ENCODE assay signal across 12 cellular contexts in the genomic region with DNA sequence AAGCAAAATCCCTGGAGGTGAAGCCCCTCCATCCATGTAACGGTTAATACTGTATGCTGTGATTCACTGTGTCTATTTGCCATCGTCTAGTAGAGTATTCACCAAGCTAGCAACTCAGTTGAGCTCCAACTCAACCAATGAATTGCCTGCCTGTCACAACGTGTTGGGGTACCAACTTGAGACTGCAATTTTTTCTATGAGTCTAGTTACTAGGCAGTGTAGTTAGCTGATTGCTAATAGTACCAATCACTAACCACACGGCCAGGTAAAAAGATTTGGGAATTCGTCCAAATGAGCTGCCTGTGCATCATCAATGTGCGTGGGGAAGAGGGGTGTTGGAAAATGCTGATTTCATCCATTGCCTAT. TPM values are rescaled to one million over a fixed set of nuclear protein-coding genes. Genes with fewer than 3 reads are reported as not detected.
DNase-seq lines count a peak whose midpoint lies in the region; ATAC-seq and TF ChIP-seq lines count a peak whose summit lies in the region.
"Had no signal": no experiment of that assay in that cellular context is flagged by ENCODE, and none has a peak within 500 bp of the region (broad histone marks: within the 10 kb centered on the region; RNA-seq: fewer than 3 reads in every experiment).

No MANE protein-coding gene starts in this region.

- no peak for TF ChIP-seq POLR2A in suprapubic skin (IDR thresholded peaks at IDR 0.05)

- 0 out of 2 replicates have a peak, but pooled peaks cover 5% of the 10 kb centered on the region for H3K4me1 ChIP-seq in iPS-20b (ENCODE audit: insufficient read depth, low read length)
- peaks cover 22% of the 10 kb centered on the region for H3K4me1 ChIP-seq in suprapubic skin
- H3K4me1 ChIP-seq: BLaER1 had no signal

- peaks cover 22% of the 10 kb centered on the region for H3K4me1 Mint-ChIP-seq in activated naive CD4-positive, alpha-beta T cell treated with anti-CD3 and anti-CD28 coated beads for 36 hours (ENCODE audit: low read depth)
- peaks cover 15% of the 10 kb centered on the region for H3K4me1 Mint-ChIP-seq in activated naive CD4-positive, alpha-beta T cell treated with anti-CD3 and anti-CD28 coated beads, Interleukin-2, amount 10 ng/mL, durations not matched to agents 7 days and 5 days
- peaks cover 11% of the 10 kb centered on the region for H3K4me1 Mint-ChIP-seq in activated T-helper 1 cell treated with anti-CD3 and anti-CD28 coated beads, Interleukin-12 subunit alpha, Interleukin-12 subunit beta, Interleukin-2, Interleukin-4 antibody, amounts not matched to agents 30 ng/mL and 10 ng/mL and 1 ng/mL, durations not matched to agents 14 hours and 24 hours and 36 hours (ENCODE audit: low read depth)

- CTCF ChIA-PET in activated naive CD4-positive, alpha-beta T cell treated with anti-CD3 and anti-CD28 coated beads for 36 hours (lab: Charles Lee) = interaction anchor here (0.9 to 2.2 kb wide), 5 partner anchors 13 to 67 kb away, joined by 3 to 8 read pairs (median 3); no protein-coding TSS in a partner anchor
- CTCF ChIA-PET in activated naive CD4-positive, alpha-beta T cell treated with anti-CD3 and anti-CD28 coated beads, Interleukin-2, amount 10 ng/mL, durations not matched to agents 7 days and 5 days (lab: Charles Lee) = interaction anchor here (0.7 to 1.6 kb wide), 8 partner anchors 8 to 81 kb away, joined by 3 to 8 read pairs (median 3); no protein-coding TSS in a partner anchor

- TF ChIP-seq CTCF in suprapubic skin (IDR thresholded peaks at IDR 0.05) = no peak

- no peak for TF ChIP-seq EP300 in suprapubic skin (IDR thresholded peaks at IDR 0.05)

- H3K9me3 Mint-ChIP-seq in activated naive CD4-positive, alpha-beta T cell treated with anti-CD3 and anti-CD28 coated beads for 36 hours = no peaks in the 10 kb centered on the region
- H3K9me3 Mint-ChIP-seq in activated naive CD4-positive, alpha-beta T cell treated with anti-CD3 and anti-CD28 coated beads, Interleukin-2, amount 10 ng/mL, durations not matched to agents 7 days and 5 days = no peaks in the 10 kb centered on the region
- H3K9me3 Mint-ChIP-seq in activated T-helper 1 cell treated with anti-CD3 and anti-CD28 coated beads, Interleukin-12 subunit alpha, Interleukin-12 subunit beta, Interleukin-2, Interleukin-4 antibody, amounts not matched to agents 30 ng/mL and 10 ng/mL and 1 ng/mL, durations not matched to agents 14 hours and 24 hours and 36 hours = no peaks in the 10 kb centered on the region

- peak overlapping the region; percentile 61 for H3K4me3 ChIP-seq in iPS-20b (ENCODE audit: low read length)
- peak overlapping the region; percentile 47 for H3K4me3 ChIP-seq in suprapubic skin

- H3K4me3 Mint-ChIP-seq in activated naive CD4-positive, alpha-beta T cell treated with anti-CD3 and anti-CD28 coated beads for 36 hours = peak overlapping the region; percentile 40
- no peak overlapping the region for H3K4me3 Mint-ChIP-seq in activated naive CD4-positive, alpha-beta T cell treated with anti-CD3 and anti-CD28 coated beads, Interleukin-2, amount 10 ng/mL, durations not matched to agents 7 days and 5 days
- H3K4me3 Mint-ChIP-seq in activated T-helper 1 cell treated with anti-CD3 and anti-CD28 coated beads, Interleukin-12 subunit alpha, Interleukin-12 subunit beta, Interleukin-2, Interleukin-4 antibody, amounts not matched to agents 30 ng/mL and 10 ng/mL and 1 ng/mL, durations not matched to agents 14 hours and 24 hours and 36 hours = peak overlapping the region; percentile 46

- H3K36me3 ChIP-seq in iPS-20b (ENCODE audit: insufficient read depth, low read depth, low read length) = no peaks in the 10 kb centered on the region
- no peaks in the 10 kb centered on the region for H3K36me3 ChIP-seq in suprapubic skin
- H3K36me3 ChIP-seq: BLaER1, upper lobe of right lung had no signal

- WGBS in suprapubic skin = 22% methylated on average over 6 of the region's 6 CpGs

- no peak overlapping the region for H3K9ac ChIP-seq in iPS-20b (ENCODE audit: low read depth, low read length)
- H3K9ac ChIP-seq: BLaER1 had no signal

- ATAC-seq in GM18867 (IDR thresholded peaks at IDR 0.05; ENCODE audit: unreplicated experiment) = no peak
- no peak for ATAC-seq in GM21515 (IDR thresholded peaks at IDR 0.05; ENCODE audit: unreplicated experiment)

- peaks cover 33% of the 10 kb centered on the region for H3K27me3 Mint-ChIP-seq in activated naive CD4-positive, alpha-beta T cell treated with anti-CD3 and anti-CD28 coated beads for 36 hours (ENCODE audit: low read depth)
- peaks cover 50% of the 10 kb centered on the region for H3K27me3 Mint-ChIP-seq in activated naive CD4-positive, alpha-beta T cell treated with anti-CD3 and anti-CD28 coated beads, Interleukin-2, amount 10 ng/mL, durations not matched to agents 7 days and 5 days
- peaks cover 31% of the 10 kb centered on the region for H3K27me3 Mint-ChIP-seq in activated T-helper 1 cell treated with anti-CD3 and anti-CD28 coated beads, Interleukin-12 subunit alpha, Interleukin-12 subunit beta, Interleukin-2, Interleukin-4 antibody, amounts not matched to agents 30 ng/mL and 10 ng/mL and 1 ng/mL, durations not matched to agents 14 hours and 24 hours and 36 hours (ENCODE audit: insufficient read depth)

- intact Hi-C loops in activated naive CD4-positive, alpha-beta T cell treated with anti-CD3 and anti-CD28 coated beads for 36 hours (cut with micrococcal nuclease) = loop anchor here (1.0 to 5.0 kb wide), 2 partner anchors 18 to 51 kb away; no protein-coding TSS in a partner anchor
- intact Hi-C loops in activated T-helper 1 cell treated with anti-CD3 and anti-CD28 coated beads, Interleukin-12 subunit alpha, Interleukin-12 subunit beta, Interleukin-2, Interleukin-4 antibody, amounts not matched to agents 30 ng/mL and 10 ng/mL and 1 ng/mL, durations not matched to agents 14 hours and 24 hours and 36 hours (cut with micrococcal nuclease) = loop anchor here (10.0 kb wide), 1 partner anchor 1538 kb away; no protein-coding TSS in a partner anchor

- H3K27ac ChIP-seq in iPS-20b (ENCODE audit: low read length) (no peak overlapping the region), suprapubic skin (no peak overlapping the region)
- H3K27ac ChIP-seq: BLaER1, upper lobe of right lung had no signal

- no peak for DNase-seq in activated naive CD4-positive, alpha-beta T cell treated with anti-CD3 and anti-CD28 coated beads for 36 hours
- no peak for DNase-seq in activated naive CD4-positive, alpha-beta T cell treated with anti-CD3 and anti-CD28 coated beads, Interleukin-2, amount 10 ng/mL, durations not matched to agents 7 days and 5 days
- DNase-seq in activated T-helper 1 cell treated with anti-CD3 and anti-CD28 coated beads, Interleukin-12 subunit alpha, Interleukin-12 subunit beta, Interleukin-2, Interleukin-4 antibody, amounts not matched to agents 30 ng/mL and 10 ng/mL and 1 ng/mL, durations not matched to agents 14 hours and 24 hours and 36 hours (ENCODE audit: low spot score) = no peak
- DNase-seq in suprapubic skin (ENCODE audit: low spot score in 2 of 2) (no peak), NCI-H2196 (lab: John Stamatoyannopoulos, UW; ENCODE audit: unreplicated experiment) (no peak)
- DNase-seq: activated CD4-positive, alpha-beta T cell treated with anti-CD3 and anti-CD28 coated beads, Interleukin-2, amount 50 U/mL, for 1 hour; KBM-7; upper lobe of right lung had no signal

- no peak overlapping the region for H3K27ac Mint-ChIP-seq in activated naive CD4-positive, alpha-beta T cell treated with anti-CD3 and anti-CD28 coated beads for 36 hours
- H3K27ac Mint-ChIP-seq in activated naive CD4-positive, alpha-beta T cell treated with anti-CD3 and anti-CD28 coated beads, Interleukin-2, amount 10 ng/mL, durations not matched to agents 7 days and 5 days = no peak overlapping the region
- no peak overlapping the region for H3K27ac Mint-ChIP-seq in activated T-helper 1 cell treated with anti-CD3 and anti-CD28 coated beads, Interleukin-12 subunit alpha, Interleukin-12 subunit beta, Interleukin-2, Interleukin-4 antibody, amounts not matched to agents 30 ng/mL and 10 ng/mL and 1 ng/mL, durations not matched to agents 14 hours and 24 hours and 36 hours

- H3K36me3 Mint-ChIP-seq in activated naive CD4-positive, alpha-beta T cell treated with anti-CD3 and anti-CD28 coated beads for 36 hours (ENCODE audit: low read depth) = no peaks in the 10 kb centered on the region
- H3K36me3 Mint-ChIP-seq in activated naive CD4-positive, alpha-beta T cell treated with anti-CD3 and anti-CD28 coated beads, Interleukin-2, amount 10 ng/mL, durations not matched to agents 7 days and 5 days = peaks cover 2% of the 10 kb centered on the region
- no peaks in the 10 kb centered on the region for H3K36me3 Mint-ChIP-seq in activated T-helper 1 cell treated with anti-CD3 and anti-CD28 coated beads, Interleukin-12 subunit alpha, Interleukin-12 subunit beta, Interleukin-2, Interleukin-4 antibody, amounts not matched to agents 30 ng/mL and 10 ng/mL and 1 ng/mL, durations not matched to agents 14 hours and 24 hours and 36 hours (ENCODE audit: low read depth)

- no peaks in the 10 kb centered on the region for H3K9me3 ChIP-seq in iPS-20b (ENCODE audit: insufficient read depth, low read depth, low read length)
- no peaks in the 10 kb centered on the region for H3K9me3 ChIP-seq in suprapubic skin
- H3K9me3 ChIP-seq: upper lobe of right lung had no signal

- H3K27me3 ChIP-seq in iPS-20b (ENCODE audit: insufficient read depth, low read length) = peaks cover 50% of the 10 kb centered on the region
- H3K27me3 ChIP-seq in suprapubic skin = peaks cover 36% of the 10 kb centered on the region

RNA-seq across cellular contexts. Expression of a gene that starts 1.0 kb away (rescaled TPM):
- total RNA-seq in activated naive CD4-positive, alpha-beta T cell treated with anti-CD3 and anti-CD28 coated beads for 36 hours = not detected
- total RNA-seq in activated T-helper 1 cell treated with anti-CD3 and anti-CD28 coated beads, Interleukin-12 subunit alpha, Interleukin-12 subunit beta, Interleukin-2, Interleukin-4 antibody, amounts not matched to agents 30 ng/mL and 10 ng/mL and 1 ng/mL, durations not matched to agents 14 hours and 24 hours and 36 hours = not detected in 2 replicates
- total RNA-seq in suprapubic skin = not detected
- total RNA-seq: upper lobe of right lung had no signal

RNA-seq across cellular contexts. Expression of a gene that starts 1.4 kb away (rescaled TPM):
- not detected for total RNA-seq in activated naive CD4-positive, alpha-beta T cell treated with anti-CD3 and anti-CD28 coated beads for 36 hours
- not detected in 2 replicates for total RNA-seq in activated T-helper 1 cell treated with anti-CD3 and anti-CD28 coated beads, Interleukin-12 subunit alpha, Interleukin-12 subunit beta, Interleukin-2, Interleukin-4 antibody, amounts not matched to agents 30 ng/mL and 10 ng/mL and 1 ng/mL, durations not matched to agents 14 hours and 24 hours and 36 hours
- not detected for total RNA-seq in suprapubic skin
- total RNA-seq: upper lobe of right lung had no signal

RNA-seq across cellular contexts. Expression of a gene that starts 27.3 kb away (rescaled TPM):
- total RNA-seq in activated naive CD4-positive, alpha-beta T cell treated with anti-CD3 and anti-CD28 coated beads for 36 hours = 1 to 10 TPM; 3.5 to 4.1 TPM
- total RNA-seq in activated T-helper 1 cell treated with anti-CD3 and anti-CD28 coated beads, Interleukin-12 subunit alpha, Interleukin-12 subunit beta, Interleukin-2, Interleukin-4 antibody, amounts not matched to agents 30 ng/mL and 10 ng/mL and 1 ng/mL, durations not matched to agents 14 hours and 24 hours and 36 hours = 7.5 and 8.0 TPM in 2 replicates
- total RNA-seq in suprapubic skin = 1 to 10 TPM; 1.5 to 4.7 (median 1.9) TPM
